In genomic region chr5:58774979-58775378, GRCh38 we compare ENCODE assay signal across 19 cellular contexts.
A peak's percentile ranks its signal among the peaks of the same experiment; 100 is the strongest.
DNase-seq lines count a peak whose midpoint lies in the region; ATAC-seq and TF ChIP-seq lines count a peak whose summit lies in the region.
"Had no signal": no experiment of that assay in that cellular context is flagged by ENCODE, and none has a peak within 500 bp of the region (broad histone marks: within the 10 kb centered on the region; RNA-seq: fewer than 3 reads in every experiment).

No MANE protein-coding gene starts in this region.

- POLR2A ChIA-PET in activated CD4-positive, alpha-beta memory T cell treated with anti-CD3 and anti-CD28 coated beads for 36 hours (lab: Charles Lee), result no interaction called here
- POLR2A ChIA-PET in PC-9 (lab: Charles Lee; ENCODE audit: unreplicated experiment), result no interaction called here

- no peaks in the 10 kb centered on the region for H3K9me3 ChIP-seq in upper lobe of right lung
- H3K9me3 ChIP-seq in PC-9 (ENCODE audit: insufficient read depth, low read depth), result no peaks in the 10 kb centered on the region
- H3K9me3 ChIP-seq: BLaER1, HAP-1 had no signal

- no peaks in the 10 kb centered on the region for H3K4me1 ChIP-seq in upper lobe of right lung
- H3K4me1 ChIP-seq in PC-9 (replicated peaks; ENCODE audit: insufficient read depth), result no peaks in the 10 kb centered on the region
- H3K4me1 ChIP-seq: BLaER1, HAP-1 had no signal

- in situ Hi-C loops in G401 (cut with HindIII; ENCODE audit: low sequenced_read_pairs), result no loop called here

- no peak overlapping the region for H2AFZ ChIP-seq in PC-9

- H3K27ac Mint-ChIP-seq in nephron progenitor cell, result peak overlapping the region; percentile 20
- no peak overlapping the region for H3K27ac Mint-ChIP-seq in activated CD4-positive, alpha-beta memory T cell treated with anti-CD3 and anti-CD28 coated beads for 36 hours
- H3K27ac Mint-ChIP-seq: B cell; CD4-positive, alpha-beta T cell; CD8-positive, alpha-beta memory T cell; HFFc6 had no signal

- no peaks in the 10 kb centered on the region for H3K36me3 ChIP-seq in upper lobe of right lung
- H3K36me3 ChIP-seq in PC-9 (ENCODE audit: low read depth), result no peaks in the 10 kb centered on the region
- H3K36me3 ChIP-seq: BLaER1, HAP-1 had no signal

- ATAC-seq in upper lobe of right lung, result peak; percentile 72

- no peaks in the 10 kb centered on the region for H4K20me1 ChIP-seq in PC-9 (ENCODE audit: insufficient read depth)
- H4K20me1 ChIP-seq: BLaER1 had no signal

- H3K79me2 ChIP-seq in PC-9 (ENCODE audit: low read depth), result no peaks in the 10 kb centered on the region

- peak; percentile 8 for DNase-seq in G401 (ENCODE audit: low spot score)
- DNase-seq in MV-4-11 (lab: John Stamatoyannopoulos, UW), result peak; percentile 14
- no peak for DNase-seq in nephron progenitor cell
- no peak for DNase-seq in upper lobe of right lung
- DNase-seq in NCI-H2171 treated with DMSO at 0.1 percent for 48 hours (lab: John Stamatoyannopoulos, UW), result no peak
- DNase-seq in activated CD4-positive, alpha-beta memory T cell treated with anti-CD3 and anti-CD28 coated beads for 36 hours, result no peak
- no peak for DNase-seq in PC-9
- DNase-seq: CD4-positive, alpha-beta T cell; CD8-positive, alpha-beta memory T cell; DMS 273 treated with DMSO at 0.1 percent for 48 hours; DMS79; EL; GF-D8; GOT3; HFFc6 had no signal

- intact Hi-C loops in upper lobe of right lung (cut with DNase I) (no loop called here), PC-9 (cut with micrococcal nuclease; ENCODE audit: unreplicated experiment) (no loop called here)
- intact Hi-C loops in activated CD4-positive, alpha-beta memory T cell treated with anti-CD3 and anti-CD28 coated beads for 36 hours (cut with micrococcal nuclease), result loop anchor here (1.0 kb wide), 2 partner anchors 9 to 24 kb away; no protein-coding TSS in a partner anchor

- H3K27me3 ChIP-seq in upper lobe of right lung (no peaks in the 10 kb centered on the region), PC-9 (ENCODE audit: insufficient read depth, low read depth) (no peaks in the 10 kb centered on the region; the same call in 1 of the 2 replicates)
- H3K27me3 ChIP-seq: BLaER1 had no signal

- H3F3A ChIP-seq in PC-9 (ENCODE audit: insufficient read depth, low read depth), result no peaks in the 10 kb centered on the region

- H3K4me3 Mint-ChIP-seq in nephron progenitor cell, result no peak overlapping the region
- no peak overlapping the region for H3K4me3 Mint-ChIP-seq in activated CD4-positive, alpha-beta memory T cell treated with anti-CD3 and anti-CD28 coated beads for 36 hours
- H3K4me3 Mint-ChIP-seq: B cell; CD4-positive, alpha-beta T cell; CD8-positive, alpha-beta memory T cell; HFFc6 had no signal

- no peaks in the 10 kb centered on the region for H3K4me1 Mint-ChIP-seq in nephron progenitor cell
- H3K4me1 Mint-ChIP-seq in activated CD4-positive, alpha-beta memory T cell treated with anti-CD3 and anti-CD28 coated beads for 36 hours (ENCODE audit: low read depth), result peaks cover 11% of the 10 kb centered on the region
- H3K4me1 Mint-ChIP-seq: CD8-positive, alpha-beta memory T cell had no signal

- H3K27ac ChIP-seq in upper lobe of right lung, result no peak overlapping the region
- no peak overlapping the region for H3K27ac ChIP-seq in PC-9
- H3K27ac ChIP-seq: BLaER1, C4-2B had no signal

- TF ChIP-seq CTCF in nephron progenitor cell (IDR thresholded peaks at IDR 0.05), result no peak
- TF ChIP-seq CTCF in upper lobe of right lung (IDR thresholded peaks at IDR 0.05), result no peak
- TF ChIP-seq CTCF in PC-9 (conservative IDR thresholded peaks at IDR 0.05), result no peak

- H3K27me3 Mint-ChIP-seq in nephron progenitor cell (ENCODE audit: low read depth, poor library complexity), result peaks cover 7% of the 10 kb centered on the region
- peaks cover 25% of the 10 kb centered on the region for H3K27me3 Mint-ChIP-seq in activated CD4-positive, alpha-beta memory T cell treated with anti-CD3 and anti-CD28 coated beads for 36 hours
- H3K27me3 Mint-ChIP-seq: B cell had no signal

- no peaks in the 10 kb centered on the region for H3K9me2 ChIP-seq in PC-9 (ENCODE audit: insufficient read depth)

- BruUV-seq in PC-9 (replicated peaks; lab: Mats Ljungman, UMichigan), result no TSS peak

- H3K4me3 ChIP-seq in upper lobe of right lung (no peak overlapping the region), PC-9 (no peak overlapping the region)
- H3K4me3 ChIP-seq: BLaER1, HAP-1 had no signal

- H3K36me3 Mint-ChIP-seq in nephron progenitor cell (ENCODE audit: low read depth), result no peaks in the 10 kb centered on the region
- H3K36me3 Mint-ChIP-seq in activated CD4-positive, alpha-beta memory T cell treated with anti-CD3 and anti-CD28 coated beads for 36 hours, result no peaks in the 10 kb centered on the region
- H3K36me3 Mint-ChIP-seq: CD8-positive, alpha-beta memory T cell had no signal

- H3K9me3 Mint-ChIP-seq in nephron progenitor cell, result no peaks in the 10 kb centered on the region
- H3K9me3 Mint-ChIP-seq in activated CD4-positive, alpha-beta memory T cell treated with anti-CD3 and anti-CD28 coated beads for 36 hours, result no peaks in the 10 kb centered on the region
- H3K9me3 Mint-ChIP-seq: CD4-positive, alpha-beta T cell had no signal

- no peak overlapping the region for H3K4me2 ChIP-seq in PC-9
- H3K4me2 ChIP-seq: BLaER1 had no signal

- CTCF ChIA-PET in activated CD4-positive, alpha-beta memory T cell treated with anti-CD3 and anti-CD28 coated beads for 36 hours (lab: Charles Lee), result interaction anchor here (0.5 kb wide), 1 partner anchor 10 kb away, joined by 3 read pairs; no protein-coding TSS in a partner anchor
- CTCF ChIA-PET in PC-9 (lab: Charles Lee), result no interaction called here

Comparison
In these comparisons a context has a peak if more than half of its experiments do, and no peak if none do; other contexts are left out.
1. DNase-seq: peak in G401 (single experiment) and MV-4-11 (single experiment); none in nephron progenitor cell (single experiment), upper lobe of right lung (single experiment), NCI-H2171 treated with DMSO at 0.1 percent for 48 hours (single experiment), activated CD4-positive, alpha-beta memory T cell treated with anti-CD3 and anti-CD28 coated beads for 36 hours (single experiment) and PC-9 (0 of 2).